ENCODE assay signal across 1 cellular context in genomic region chr4:26452565-26453531, GRCh38.
TF ChIP-seq lines count a peak whose summit lies in the region.

No MANE protein-coding gene starts in this region.

TF ChIP-seq in HCT116, 20 proteins besides CTCF, POLR2A, EP300 and RAD21:
- TF ChIP-seq ZFX (IDR thresholded peaks at IDR 0.05) (no peak), EGR1 (IDR thresholded peaks at IDR 0.05; ENCODE audit: low read depth) (no peak), SRF (IDR thresholded peaks at IDR 0.05; ENCODE audit: low read depth) (no peak), POLR2AphosphoS5 (IDR thresholded peaks at IDR 0.05; ENCODE audit: low read depth, low read length) (no peak), ZNF274 (IDR thresholded peaks at IDR 0.05; ENCODE audit: low read depth, low read length) (no peak), ELF1 (IDR thresholded peaks at IDR 0.05; ENCODE audit: borderline replicate concordance, low read depth) (no peak), YY1 (IDR thresholded peaks at IDR 0.05; ENCODE audit: extremely low read depth, insufficient replicate concordance, low read depth, low read length) (no peak), SP1 (IDR thresholded peaks at IDR 0.05; ENCODE audit: low read depth) (no peak), FOSL1 (IDR thresholded peaks at IDR 0.05; ENCODE audit: low read depth) (no peak), TCF7L2 (IDR thresholded peaks at IDR 0.05; ENCODE audit: borderline replicate concordance, extremely low read depth, insufficient read depth, insufficient read length) (no peak), EZH2 (IDR thresholded peaks at IDR 0.05) (no peak), SIN3A (IDR thresholded peaks at IDR 0.05; ENCODE audit: low read depth) (no peak), MAX (IDR thresholded peaks at IDR 0.05) (no peak)
TF ChIP-seq in HCT116: peak in this region for 0.
